ENCODE assay signal across 9 cellular contexts in the genomic region with DNA sequence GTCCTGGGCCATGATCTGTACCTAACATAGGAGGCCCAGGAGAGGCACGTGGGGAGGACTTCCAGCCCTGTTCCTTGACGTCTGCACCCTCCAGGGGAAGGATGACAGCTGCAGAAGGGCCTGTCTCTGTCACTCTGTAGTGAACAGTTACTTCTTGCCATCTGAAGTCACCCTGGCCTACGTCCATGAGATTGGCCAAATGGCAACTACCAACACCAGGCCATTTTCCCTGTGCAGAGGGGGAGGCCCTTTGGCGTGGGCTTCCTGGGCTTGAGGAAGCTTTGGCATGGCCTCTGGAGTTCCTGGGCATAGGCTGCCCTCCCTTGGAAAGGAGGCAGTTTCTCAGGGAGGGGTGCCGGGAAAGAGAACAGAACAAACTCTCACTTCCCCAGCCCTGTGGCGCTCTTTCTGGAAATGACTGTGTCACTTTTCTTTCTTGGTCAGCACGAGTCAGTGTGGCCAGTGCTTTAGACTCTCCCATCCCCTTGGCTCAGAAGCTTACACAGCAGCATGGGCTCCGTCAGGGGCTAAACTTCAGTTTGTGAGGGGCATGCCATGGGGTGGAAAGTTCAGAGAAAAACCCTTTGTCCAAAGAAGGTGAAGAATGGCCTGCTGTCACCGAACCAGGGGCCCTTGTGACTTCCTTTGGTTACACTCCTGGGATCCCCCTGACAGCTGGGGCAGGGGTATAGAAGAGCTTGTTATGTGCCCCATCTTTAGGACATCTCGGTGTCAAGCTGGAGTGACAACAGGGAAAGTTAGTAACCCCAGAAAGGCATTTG. TPM values are rescaled to one million over a fixed set of nuclear protein-coding genes. Genes with fewer than 3 reads are reported as not detected.
DNase-seq lines count a peak whose midpoint lies in the region; ATAC-seq and TF ChIP-seq lines count a peak whose summit lies in the region.
"Had no signal": no experiment of that assay in that cellular context is flagged by ENCODE, and none has a peak within 500 bp of the region (broad histone marks: within the 10 kb centered on the region; RNA-seq: fewer than 3 reads in every experiment).

No MANE protein-coding gene starts in this region.

- H3K9me3 ChIP-seq in gastrocnemius medialis (no peaks in the 10 kb centered on the region), prostate gland (no peaks in the 10 kb centered on the region), PC-9 (ENCODE audit: insufficient read depth, low read depth) (no peaks in the 10 kb centered on the region)

- H3K36me3 Mint-ChIP-seq in activated naive CD8-positive, alpha-beta T cell treated with anti-CD3 and anti-CD28 coated beads for 36 hours: peaks cover 18% of the 10 kb centered on the region

- no peaks in the 10 kb centered on the region for H4K20me1 ChIP-seq in PC-9 (ENCODE audit: insufficient read depth)

- H3K27me3 Mint-ChIP-seq in activated naive CD8-positive, alpha-beta T cell treated with anti-CD3 and anti-CD28 coated beads for 36 hours: no peaks in the 10 kb centered on the region

- no peak for TF ChIP-seq CTCF in gastrocnemius medialis (IDR thresholded peaks at IDR 0.05 in 4 of 5, conservative IDR thresholded peaks at IDR 0.05 in 1 of 5)
- no peak for TF ChIP-seq CTCF in prostate gland (IDR thresholded peaks at IDR 0.05)
- TF ChIP-seq CTCF in PC-9 (conservative IDR thresholded peaks at IDR 0.05): no peak

- H3K27ac ChIP-seq in gastrocnemius medialis (peak overlapping the region; percentile 84 to 98 (median 92)), prostate gland (no peak overlapping the region), PC-9 (no peak overlapping the region)

- CTCF ChIA-PET in PC-9 (lab: Charles Lee): interaction anchor here (0.6 kb wide), 1 partner anchor 16 kb away, joined by 3 read pairs; no protein-coding TSS in a partner anchor

- peak in 1 of 2 donors; percentile 36 for TF ChIP-seq POLR2A in gastrocnemius medialis (IDR thresholded peaks at IDR 0.05)
- TF ChIP-seq POLR2A in prostate gland (IDR thresholded peaks at IDR 0.05): no peak

- peak; percentile 32 for ATAC-seq in GM18873 (IDR thresholded peaks at IDR 0.05; ENCODE audit: low FRiP score, unreplicated experiment)
- ATAC-seq in HG02759 (IDR thresholded peaks at IDR 0.05; ENCODE audit: unreplicated experiment): peak; percentile 58
- peak; percentile 81 to 83 for ATAC-seq in gastrocnemius medialis
- ATAC-seq in left colon: no peak

- peak overlapping the region; percentile 22 for H3K4me3 Mint-ChIP-seq in activated naive CD8-positive, alpha-beta T cell treated with anti-CD3 and anti-CD28 coated beads for 36 hours

- peaks cover 89% of the 10 kb centered on the region for H3K79me2 ChIP-seq in PC-9 (ENCODE audit: low read depth)

- H3K4me1 ChIP-seq in gastrocnemius medialis: peaks cover 72 to 75% of the 10 kb centered on the region in 2 donors
- H3K4me1 ChIP-seq in prostate gland (replicated peaks): no peaks in the 10 kb centered on the region
- peaks cover 31% of the 10 kb centered on the region for H3K4me1 ChIP-seq in PC-9 (replicated peaks; ENCODE audit: insufficient read depth)

- peak overlapping the region in 2 of 4 donors; percentile 12 to 16 for H3K4me3 ChIP-seq in gastrocnemius medialis
- H3K4me3 ChIP-seq in prostate gland: no peak overlapping the region
- H3K4me3 ChIP-seq in PC-9: no peak overlapping the region

- no peaks in the 10 kb centered on the region for H3K9me2 ChIP-seq in PC-9 (ENCODE audit: insufficient read depth)

- POLR2A ChIA-PET in PC-9 (lab: Charles Lee; ENCODE audit: unreplicated experiment): no interaction called here

- peak overlapping the region; percentile 67 for H3K27ac Mint-ChIP-seq in activated naive CD8-positive, alpha-beta T cell treated with anti-CD3 and anti-CD28 coated beads for 36 hours

- peaks cover 19% of the 10 kb centered on the region; the same call in 1 of the 2 replicates for H3F3A ChIP-seq in PC-9 (ENCODE audit: insufficient read depth, low read depth)

- H3K27me3 ChIP-seq in gastrocnemius medialis (no peaks in the 10 kb centered on the region), prostate gland (replicated peaks; ENCODE audit: insufficient read depth) (no peaks in the 10 kb centered on the region), PC-9 (ENCODE audit: insufficient read depth, low read depth) (no peaks in the 10 kb centered on the region)

- H3K9me3 Mint-ChIP-seq in activated naive CD8-positive, alpha-beta T cell treated with anti-CD3 and anti-CD28 coated beads for 36 hours: no peaks in the 10 kb centered on the region

- H3K4me1 Mint-ChIP-seq in activated naive CD8-positive, alpha-beta T cell treated with anti-CD3 and anti-CD28 coated beads for 36 hours: peaks cover 41% of the 10 kb centered on the region

- intact Hi-C loops in gastrocnemius medialis (cut with DNase I; ENCODE audit: low total_unique reads): no loop called here
- intact Hi-C loops in prostate gland (cut with DNase I): loop anchor here (5.0 kb wide), 1 partner anchor 141 kb away; no protein-coding TSS in a partner anchor
- intact Hi-C loops in PC-9 (cut with micrococcal nuclease; ENCODE audit: unreplicated experiment): no loop called here
- intact Hi-C loops in left colon (cut with DNase I, micrococcal nuclease): no loop called here

- WGBS in prostate gland: 69% methylated on average over 10 of the region's 10 CpGs

- no peaks in the 10 kb centered on the region for H3K36me3 ChIP-seq in gastrocnemius medialis
- H3K36me3 ChIP-seq in prostate gland: no peaks in the 10 kb centered on the region
- no peaks in the 10 kb centered on the region for H3K36me3 ChIP-seq in PC-9 (ENCODE audit: low read depth)

- in situ Hi-C loops in gastrocnemius medialis (cut with MboI; ENCODE audit: low sequenced_read_pairs in 4 of 4): loop anchor here in 2 of 4 donors (10.0 kb wide), 2 partner anchors 48 to 58 kb away; a partner anchor contains a TSS

- BruUV-seq in PC-9 (replicated peaks; lab: Mats Ljungman, UMichigan): no TSS peak

- H3K4me2 ChIP-seq in PC-9: no peak overlapping the region

- no peak overlapping the region for H2AFZ ChIP-seq in PC-9

- no peak for DNase-seq in activated naive CD8-positive, alpha-beta T cell treated with anti-CD3 and anti-CD28 coated beads for 36 hours
- peak; percentile 84 to 96 for DNase-seq in gastrocnemius medialis
- DNase-seq in prostate gland (ENCODE audit: low spot score): no peak
- DNase-seq in PC-9: no peak
- no peak for DNase-seq in activated CD4-positive, alpha-beta T cell treated with anti-CD3 and anti-CD28 coated beads for 1 hour
- no peak for DNase-seq in left colon

RNA-seq across cellular contexts. Expression of a gene that starts 5.3 kb away (rescaled TPM):
- 10 to 100 TPM; 85.0 to 86.8 TPM for total RNA-seq in activated naive CD8-positive, alpha-beta T cell treated with anti-CD3 and anti-CD28 coated beads for 36 hours
- total RNA-seq in gastrocnemius medialis (10 to 100 TPM; 31.2 to 58.5 (median 53.0) TPM), prostate gland (10 to 100 TPM; 14.5 to 54.4 TPM), PC-9 (2021) (56.0 and 63.7 TPM in 2 replicates), left colon (10 to 100 TPM; 48.3 to 58.3 TPM)

RNA-seq across cellular contexts. Expression of a gene that starts 28.4 kb away (rescaled TPM):
- 1 to 10 TPM; 1.8 to 2.0 TPM for total RNA-seq in activated naive CD8-positive, alpha-beta T cell treated with anti-CD3 and anti-CD28 coated beads for 36 hours
- total RNA-seq in gastrocnemius medialis (1 to 10 TPM; 1.4 to 3.9 (median 1.9) TPM), prostate gland (1 to 10 TPM in 1 of 2 donors, under 1 TPM in 1; 0.91 to 6.4 TPM), PC-9 (2021) (0.59 and 1.4 TPM in 2 replicates), left colon (under 1 TPM; 0.49 to 0.98 TPM)
- total RNA-seq: LHCN-M2 had no signal

RNA-seq across cellular contexts. Expression of a gene that starts 40.6 kb away (rescaled TPM):
- total RNA-seq in activated naive CD8-positive, alpha-beta T cell treated with anti-CD3 and anti-CD28 coated beads for 36 hours: 10 to 100 TPM; 14.3 to 14.8 TPM
- total RNA-seq in gastrocnemius medialis (10 to 100 TPM; 33.0 to 90.0 (median 57.1) TPM), prostate gland (10 to 100 TPM; 41.9 to 47.8 TPM), PC-9 (2021) (21.3 and 31.4 TPM in 2 replicates), left colon (10 to 100 TPM; 16.9 to 19.5 TPM)

RNA-seq across cellular contexts. Expression of a gene that starts 51.8 kb away (rescaled TPM):
- 10 to 100 TPM; 22.3 to 24.0 TPM for total RNA-seq in activated naive CD8-positive, alpha-beta T cell treated with anti-CD3 and anti-CD28 coated beads for 36 hours
- total RNA-seq in gastrocnemius medialis (10 to 100 TPM; 17.8 to 30.8 (median 24.2) TPM), prostate gland (10 to 100 TPM; 84.8 to 87.1 TPM), PC-9 (2021) (60.2 and 79.8 TPM in 2 replicates), left colon (10 to 100 TPM; 57.8 to 64.8 TPM)

RNA-seq across cellular contexts. Expression of a gene that starts 52.0 kb away (rescaled TPM):
- 10 to 100 TPM; 17.6 to 19.0 TPM for total RNA-seq in activated naive CD8-positive, alpha-beta T cell treated with anti-CD3 and anti-CD28 coated beads for 36 hours
- total RNA-seq in gastrocnemius medialis: 10 to 100 TPM; 28.7 to 54.5 (median 34.8) TPM
- total RNA-seq in prostate gland: 10 to 100 TPM; 34.9 to 47.9 TPM
- total RNA-seq in PC-9 (2021): 22.4 and 26.2 TPM in 2 replicates
- 10 to 100 TPM; 23.0 to 24.6 TPM for total RNA-seq in left colon

Comparison
In these comparisons a context has a peak if more than half of its experiments do, and no peak if none do; other contexts are left out.
1. DNase-seq: peak in gastrocnemius medialis (2 of 2); none in activated naive CD8-positive, alpha-beta T cell treated with anti-CD3 and anti-CD28 coated beads for 36 hours (single experiment), prostate gland (single experiment), PC-9 (0 of 2), activated CD4-positive, alpha-beta T cell treated with anti-CD3 and anti-CD28 coated beads for 1 hour (single experiment) and left colon (0 of 2).
2. H3K27ac ChIP-seq: peak in gastrocnemius medialis (4 of 4); none in prostate gland (0 of 2) and PC-9 (single experiment).